1 cellular context compared by ENCODE assay signal in the genomic region with DNA sequence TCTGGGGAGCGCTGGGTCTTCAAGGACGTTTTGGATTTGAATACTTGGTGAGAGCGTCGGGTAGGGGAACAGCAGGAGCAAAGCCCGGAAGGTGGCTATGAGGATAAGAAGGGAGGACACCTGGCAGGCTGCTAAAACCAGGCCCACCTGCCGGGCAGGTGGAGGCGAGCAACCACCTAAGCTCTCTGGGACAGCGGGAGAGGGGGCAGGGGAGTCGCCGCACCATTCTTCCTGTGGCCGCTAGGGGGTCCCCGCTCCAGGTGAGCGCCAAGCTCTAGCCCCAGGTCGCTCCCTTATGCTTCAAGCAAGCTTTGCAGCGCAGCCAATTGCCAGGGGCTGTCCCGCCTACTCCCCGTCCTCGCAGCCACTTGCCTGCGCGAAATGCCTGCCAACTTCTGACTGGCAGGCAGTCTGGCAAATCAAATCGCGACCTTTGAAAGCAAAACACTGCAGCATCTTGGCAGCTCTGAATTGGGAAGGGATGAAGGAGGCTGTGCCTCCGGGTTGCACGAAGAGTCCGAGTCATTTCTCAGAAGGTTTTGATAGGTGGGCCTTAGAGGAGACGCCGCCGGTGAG.
TF ChIP-seq lines count a peak whose summit lies in the region.

A gene (plus strand): TSS at position 469 of the 576 bp plus-strand sequence. CDS start 3,746 bp downstream, outside the sequence.

TF ChIP-seq in HepG2, 621 proteins besides CTCF, POLR2A, EP300 and RAD21 (continued from another document):
- TF ChIP-seq THAP11 (CRISPR knock-in tag; IDR thresholded peaks at IDR 0.05) (peak; percentile 60; the same call in 1 of the 2 replicates), MZF1 (CRISPR knock-in tag; IDR thresholded peaks at IDR 0.05; ENCODE audit: borderline replicate concordance) (no peak), ZNF644 (CRISPR knock-in tag; IDR thresholded peaks at IDR 0.05; ENCODE audit: low read depth) (no peak), SOX5 (CRISPR knock-in tag; IDR thresholded peaks at IDR 0.05; ENCODE audit: borderline replicate concordance) (0 out of 2 replicates have a peak, but pooled peaks have one; percentile 7), AGO1 (IDR thresholded peaks at IDR 0.05; ENCODE audit: low read depth, low read length, poor library complexity, severe bottlenecking) (no peak), HCFC1 (IDR thresholded peaks at IDR 0.05; ENCODE audit: low read depth, low read length) (no peak), ONECUT2 (CRISPR knock-in tag; IDR thresholded peaks at IDR 0.05) (no peak), PTBP1 (IDR thresholded peaks at IDR 0.05; ENCODE audit: low read depth, low read length, poor library complexity, severe bottlenecking) (peak; percentile 50), CHD4 (IDR thresholded peaks at IDR 0.05; ENCODE audit: borderline replicate concordance, low read length) (no peak; the same call in 1 of the 2 replicates), RXRA (CRISPR knock-in tag; IDR thresholded peaks at IDR 0.05) (no peak), ZNF772 (CRISPR knock-in tag; IDR thresholded peaks at IDR 0.05) (no peak), TBX2 (CRISPR knock-in tag; IDR thresholded peaks at IDR 0.05; ENCODE audit: borderline replicate concordance) (no peak), GATAD2A (CRISPR knock-in tag; IDR thresholded peaks at IDR 0.05) (no peak), ZNF44 (CRISPR knock-in tag; IDR thresholded peaks at IDR 0.05) (no peak), JUN (CRISPR knock-in tag; IDR thresholded peaks at IDR 0.05) (no peak), ZZZ3 (CRISPR knock-in tag; IDR thresholded peaks at IDR 0.05; ENCODE audit: borderline replicate concordance) (no peak), U2AF2 (IDR thresholded peaks at IDR 0.05; ENCODE audit: low read depth, low read length) (no peak), ARHGAP35 (CRISPR knock-in tag; IDR thresholded peaks at IDR 0.05; ENCODE audit: borderline replicate concordance) (no peak), TCF7 (IDR thresholded peaks at IDR 0.05; ENCODE audit: low read depth) (no peak), SNAPC2 (CRISPR knock-in tag; IDR thresholded peaks at IDR 0.05) (no peak), ERF (CRISPR knock-in tag; IDR thresholded peaks at IDR 0.05) (peak; percentile 77; the same call in 1 of the 2 replicates), ZNF557 (CRISPR knock-in tag; IDR thresholded peaks at IDR 0.05) (no peak), ZNF83 (CRISPR knock-in tag; IDR thresholded peaks at IDR 0.05; ENCODE audit: borderline replicate concordance) (no peak), FOXM1 (CRISPR knock-in tag; IDR thresholded peaks at IDR 0.05) (no peak), TMF1 (CRISPR knock-in tag; IDR thresholded peaks at IDR 0.05; ENCODE audit: low read depth) (no peak; the same call in 1 of the 2 replicates), HMG20A (CRISPR knock-in tag; IDR thresholded peaks at IDR 0.05; ENCODE audit: borderline replicate concordance) (no peak), BCL6 (CRISPR knock-in tag; IDR thresholded peaks at IDR 0.05) (peak; percentile 9; the same call in 1 of the 2 replicates)
- TF ChIP-seq, protein P1, sequence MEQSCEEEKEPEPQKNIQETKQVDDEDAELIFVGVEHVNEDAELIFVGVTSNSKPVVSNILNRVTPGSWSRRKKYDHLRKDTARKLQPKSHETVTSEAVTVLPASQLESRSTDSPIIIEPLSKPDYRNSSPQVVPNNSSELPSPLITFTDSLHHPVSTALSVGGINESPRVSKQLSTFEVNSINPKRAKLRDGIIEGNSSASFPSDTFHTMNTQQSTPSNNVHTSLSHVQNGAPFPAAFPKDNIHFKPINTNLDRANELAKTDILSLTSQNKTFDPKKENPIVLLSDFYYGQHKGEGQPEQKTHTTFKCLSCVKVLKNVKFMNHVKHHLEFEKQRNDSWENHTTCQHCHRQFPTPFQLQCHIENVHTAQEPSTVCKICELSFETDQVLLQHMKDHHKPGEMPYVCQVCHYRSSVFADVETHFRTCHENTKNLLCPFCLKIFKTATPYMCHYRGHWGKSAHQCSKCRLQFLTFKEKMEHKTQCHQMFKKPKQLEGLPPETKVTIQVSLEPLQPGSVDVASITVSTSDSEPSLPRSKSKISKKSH (CRISPR knock-in tag; IDR thresholded peaks at IDR 0.05; ENCODE audit: borderline replicate concordance), result no peak
- TF ChIP-seq, protein P2, sequence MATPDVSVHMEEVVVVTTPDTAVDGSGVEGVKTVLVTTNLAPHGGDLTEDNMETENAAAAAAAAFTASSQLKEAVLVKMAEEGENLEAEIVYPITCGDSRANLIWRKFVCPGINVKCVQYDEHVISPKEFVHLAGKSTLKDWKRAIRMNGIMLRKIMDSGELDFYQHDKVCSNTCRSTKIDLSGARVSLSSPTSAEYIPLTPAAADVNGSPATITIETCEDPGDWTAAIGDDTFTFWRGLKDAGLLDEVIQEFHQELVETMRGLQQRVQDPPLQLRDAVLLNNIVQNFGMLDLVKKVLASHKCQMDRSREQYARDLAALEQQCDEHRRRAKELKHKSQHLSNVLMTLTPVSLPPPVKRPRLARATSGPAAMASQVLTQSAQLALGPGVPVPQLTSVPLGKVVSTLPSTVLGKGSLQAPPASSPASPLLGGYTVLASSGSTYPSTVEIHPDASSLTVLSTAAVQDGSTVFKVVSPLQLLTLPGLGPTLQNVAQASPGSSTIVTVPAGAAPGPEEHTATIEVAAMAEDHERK (CRISPR knock-in tag; IDR thresholded peaks at IDR 0.05; ENCODE audit: low read depth), result no peak
- TF ChIP-seq, protein P3, sequence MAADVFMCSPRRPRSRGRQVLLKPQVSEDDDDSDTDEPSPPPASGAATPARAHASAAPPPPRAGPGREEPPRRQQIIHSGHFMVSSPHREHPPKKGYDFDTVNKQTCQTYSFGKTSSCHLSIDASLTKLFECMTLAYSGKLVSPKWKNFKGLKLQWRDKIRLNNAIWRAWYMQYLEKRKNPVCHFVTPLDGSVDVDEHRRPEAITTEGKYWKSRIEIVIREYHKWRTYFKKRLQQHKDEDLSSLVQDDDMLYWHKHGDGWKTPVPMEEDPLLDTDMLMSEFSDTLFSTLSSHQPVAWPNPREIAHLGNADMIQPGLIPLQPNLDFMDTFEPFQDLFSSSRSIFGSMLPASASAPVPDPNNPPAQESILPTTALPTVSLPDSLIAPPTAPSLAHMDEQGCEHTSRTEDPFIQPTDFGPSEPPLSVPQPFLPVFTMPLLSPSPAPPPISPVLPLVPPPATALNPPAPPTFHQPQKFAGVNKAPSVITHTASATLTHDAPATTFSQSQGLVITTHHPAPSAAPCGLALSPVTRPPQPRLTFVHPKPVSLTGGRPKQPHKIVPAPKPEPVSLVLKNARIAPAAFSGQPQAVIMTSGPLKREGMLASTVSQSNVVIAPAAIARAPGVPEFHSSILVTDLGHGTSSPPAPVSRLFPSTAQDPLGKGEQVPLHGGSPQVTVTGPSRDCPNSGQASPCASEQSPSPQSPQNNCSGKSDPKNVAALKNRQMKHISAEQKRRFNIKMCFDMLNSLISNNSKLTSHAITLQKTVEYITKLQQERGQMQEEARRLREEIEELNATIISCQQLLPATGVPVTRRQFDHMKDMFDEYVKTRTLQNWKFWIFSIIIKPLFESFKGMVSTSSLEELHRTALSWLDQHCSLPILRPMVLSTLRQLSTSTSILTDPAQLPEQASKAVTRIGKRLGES (CRISPR knock-in tag; IDR thresholded peaks at IDR 0.05; ENCODE audit: borderline replicate concordance), result no peak
- TF ChIP-seq, protein P4, sequence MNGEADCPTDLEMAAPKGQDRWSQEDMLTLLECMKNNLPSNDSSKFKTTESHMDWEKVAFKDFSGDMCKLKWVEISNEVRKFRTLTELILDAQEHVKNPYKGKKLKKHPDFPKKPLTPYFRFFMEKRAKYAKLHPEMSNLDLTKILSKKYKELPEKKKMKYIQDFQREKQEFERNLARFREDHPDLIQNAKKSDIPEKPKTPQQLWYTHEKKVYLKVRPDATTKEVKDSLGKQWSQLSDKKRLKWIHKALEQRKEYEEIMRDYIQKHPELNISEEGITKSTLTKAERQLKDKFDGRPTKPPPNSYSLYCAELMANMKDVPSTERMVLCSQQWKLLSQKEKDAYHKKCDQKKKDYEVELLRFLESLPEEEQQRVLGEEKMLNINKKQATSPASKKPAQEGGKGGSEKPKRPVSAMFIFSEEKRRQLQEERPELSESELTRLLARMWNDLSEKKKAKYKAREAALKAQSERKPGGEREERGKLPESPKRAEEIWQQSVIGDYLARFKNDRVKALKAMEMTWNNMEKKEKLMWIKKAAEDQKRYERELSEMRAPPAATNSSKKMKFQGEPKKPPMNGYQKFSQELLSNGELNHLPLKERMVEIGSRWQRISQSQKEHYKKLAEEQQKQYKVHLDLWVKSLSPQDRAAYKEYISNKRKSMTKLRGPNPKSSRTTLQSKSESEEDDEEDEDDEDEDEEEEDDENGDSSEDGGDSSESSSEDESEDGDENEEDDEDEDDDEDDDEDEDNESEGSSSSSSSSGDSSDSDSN (CRISPR knock-in tag; IDR thresholded peaks at IDR 0.05), result no peak
- TF ChIP-seq, protein P5, sequence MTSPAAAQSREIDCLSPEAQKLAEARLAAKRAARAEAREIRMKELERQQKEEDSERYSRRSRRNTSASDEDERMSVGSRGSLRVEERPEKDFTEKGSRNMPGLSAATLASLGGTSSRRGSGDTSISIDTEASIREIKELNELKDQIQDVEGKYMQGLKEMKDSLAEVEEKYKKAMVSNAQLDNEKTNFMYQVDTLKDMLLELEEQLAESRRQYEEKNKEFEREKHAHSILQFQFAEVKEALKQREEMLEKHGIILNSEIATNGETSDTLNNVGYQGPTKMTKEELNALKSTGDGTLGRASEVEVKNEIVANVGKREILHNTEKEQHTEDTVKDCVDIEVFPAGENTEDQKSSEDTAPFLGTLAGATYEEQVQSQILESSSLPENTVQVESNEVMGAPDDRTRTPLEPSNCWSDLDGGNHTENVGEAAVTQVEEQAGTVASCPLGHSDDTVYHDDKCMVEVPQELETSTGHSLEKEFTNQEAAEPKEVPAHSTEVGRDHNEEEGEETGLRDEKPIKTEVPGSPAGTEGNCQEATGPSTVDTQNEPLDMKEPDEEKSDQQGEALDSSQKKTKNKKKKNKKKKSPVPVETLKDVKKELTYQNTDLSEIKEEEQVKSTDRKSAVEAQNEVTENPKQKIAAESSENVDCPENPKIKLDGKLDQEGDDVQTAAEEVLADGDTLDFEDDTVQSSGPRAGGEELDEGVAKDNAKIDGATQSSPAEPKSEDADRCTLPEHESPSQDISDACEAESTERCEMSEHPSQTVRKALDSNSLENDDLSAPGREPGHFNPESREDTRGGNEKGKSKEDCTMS (CRISPR knock-in tag; conservative IDR thresholded peaks at IDR 0.05), result no peak
- TF ChIP-seq, protein P6, sequence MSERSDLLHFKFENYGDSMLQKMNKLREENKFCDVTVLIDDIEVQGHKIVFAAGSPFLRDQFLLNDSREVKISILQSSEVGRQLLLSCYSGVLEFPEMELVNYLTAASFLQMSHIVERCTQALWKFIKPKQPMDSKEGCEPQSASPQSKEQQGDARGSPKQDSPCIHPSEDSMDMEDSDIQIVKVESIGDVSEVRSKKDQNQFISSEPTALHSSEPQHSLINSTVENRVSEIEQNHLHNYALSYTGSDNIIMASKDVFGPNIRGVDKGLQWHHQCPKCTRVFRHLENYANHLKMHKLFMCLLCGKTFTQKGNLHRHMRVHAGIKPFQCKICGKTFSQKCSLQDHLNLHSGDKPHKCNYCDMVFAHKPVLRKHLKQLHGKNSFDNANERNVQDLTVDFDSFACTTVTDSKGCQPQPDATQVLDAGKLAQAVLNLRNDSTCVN (CRISPR knock-in tag; IDR thresholded peaks at IDR 0.05; ENCODE audit: borderline replicate concordance), result no peak
- TF ChIP-seq, protein P7, sequence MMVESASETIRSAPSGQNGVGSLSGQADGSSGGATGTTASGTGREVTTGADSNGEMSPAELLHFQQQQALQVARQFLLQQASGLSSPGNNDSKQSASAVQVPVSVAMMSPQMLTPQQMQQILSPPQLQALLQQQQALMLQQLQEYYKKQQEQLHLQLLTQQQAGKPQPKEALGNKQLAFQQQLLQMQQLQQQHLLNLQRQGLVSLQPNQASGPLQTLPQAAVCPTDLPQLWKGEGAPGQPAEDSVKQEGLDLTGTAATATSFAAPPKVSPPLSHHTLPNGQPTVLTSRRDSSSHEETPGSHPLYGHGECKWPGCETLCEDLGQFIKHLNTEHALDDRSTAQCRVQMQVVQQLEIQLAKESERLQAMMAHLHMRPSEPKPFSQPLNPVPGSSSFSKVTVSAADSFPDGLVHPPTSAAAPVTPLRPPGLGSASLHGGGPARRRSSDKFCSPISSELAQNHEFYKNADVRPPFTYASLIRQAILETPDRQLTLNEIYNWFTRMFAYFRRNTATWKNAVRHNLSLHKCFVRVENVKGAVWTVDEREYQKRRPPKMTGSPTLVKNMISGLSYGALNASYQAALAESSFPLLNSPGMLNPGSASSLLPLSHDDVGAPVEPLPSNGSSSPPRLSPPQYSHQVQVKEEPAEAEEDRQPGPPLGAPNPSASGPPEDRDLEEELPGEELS (CRISPR knock-in tag; IDR thresholded peaks at IDR 0.05), result no peak
